17 cellular contexts compared by ENCODE assay signal in genomic region chr3:125104639-125105038, GRCh38. TPM values are rescaled to one million over a fixed set of nuclear protein-coding genes. Genes with fewer than 3 reads are reported as not detected.
DNase-seq lines count a peak whose midpoint lies in the region; ATAC-seq, FAIRE-seq and TF ChIP-seq lines count a peak whose summit lies in the region.
"Had no signal": no experiment of that assay in that cellular context is flagged by ENCODE, and none has a peak within 500 bp of the region (broad histone marks: within the 10 kb centered on the region; RNA-seq: fewer than 3 reads in every experiment).

No MANE protein-coding gene starts in this region.

- H3K36me3 Mint-ChIP-seq in stimulated activated naive B cell treated with anti-CD40 and anti-IgM and Interleukin-4, amounts not matched to agents 10 μg/mL and 1 μg/mL and 100 μg/mL, for 72 hours = peaks cover 8 to 11% of the 10 kb centered on the region in 2 donors

- peaks cover 7 to 20% of the 10 kb centered on the region in 2 donors for H3K27me3 Mint-ChIP-seq in stimulated activated naive B cell treated with anti-CD40 and anti-IgM and Interleukin-4, amounts not matched to agents 10 μg/mL and 1 μg/mL and 100 μg/mL, for 72 hours

- no peaks in the 10 kb centered on the region for H3K79me2 ChIP-seq in H1 (ENCODE audit: control insufficient read depth in 1 of 2, insufficient read depth in 2 of 2, low read length in 2 of 2)

- H2AK5ac ChIP-seq in H1 (ENCODE audit: low read depth, low read length) = no peak overlapping the region

- H3K4me3 ChIP-seq in GM12875 (ENCODE audit: low read depth, low read length) (peak overlapping the region; percentile 16), H1 (ENCODE audit: extremely low read depth in 1 of 4, insufficient read depth in 2 of 4, low read depth in 3 of 4, low read length in 4 of 4) (no peak overlapping the region)

- H2AFZ ChIP-seq in H1 (ENCODE audit: low read length) = no peak overlapping the region

- H2BK12ac ChIP-seq in H1 (ENCODE audit: low read depth, low read length) = no peak overlapping the region

- no peak overlapping the region for H2BK15ac ChIP-seq in H1 (ENCODE audit: low read length)

- H3K27me3 ChIP-seq in H1 (replicated peaks in 1 of 4; ENCODE audit: control insufficient read depth in 3 of 4, extremely low read depth in 1 of 4, insufficient read depth in 3 of 4, low read length in 3 of 4) = no peaks in the 10 kb centered on the region
- H3K27me3 ChIP-seq: BE2C had no signal

- H3K4ac ChIP-seq in H1 (replicated peaks; ENCODE audit: insufficient read length, low read depth, low read length) = peak overlapping the region; percentile 49

- H4K91ac ChIP-seq in H1 (replicated peaks; ENCODE audit: insufficient read length, low read length) = no peak overlapping the region

- no peak overlapping the region for H3K56ac ChIP-seq in H1 (replicated peaks; ENCODE audit: insufficient read length, low read depth, low read length)

- H4K5ac ChIP-seq in H1 (ENCODE audit: insufficient read length, low read depth, low read length) = no peak overlapping the region

- FAIRE-seq in H1 (lab: Jason Lieb, UNC) = no peak
- FAIRE-seq: H54, HepG2 had no signal

- peak; percentile 42 for DNase-seq in LHCN-M2 (ENCODE audit: low read depth)
- no peak for DNase-seq in H1 (ENCODE audit: low read depth in 1 of 2, low spot score in 2 of 2)
- no peak for DNase-seq in stimulated activated naive B cell treated with anti-CD40 and anti-IgM and Interleukin-4, amounts not matched to agents 10 μg/mL and 1 μg/mL and 100 μg/mL, for 72 hours
- DNase-seq in omental fat pad (ENCODE audit: low spot score) = no peak
- DNase-seq in superior temporal gyrus (ENCODE audit: extremely low spot score) = no peak
- DNase-seq in DMS79 (lab: John Stamatoyannopoulos, UW) = no peak
- DNase-seq: BE2C; CD8-positive, alpha-beta memory T cell; MV-4-11; NCI-H1417 treated with DMSO at 0.1 percent for 48 hours; NCI-H2029 treated with DMSO at 0.1 percent for 48 hours; NCI-H2227 treated with DMSO at 0.1 percent for 48 hours; NCI-H526; RPMI8226 had no signal

- WGBS in H1 (ENCODE audit: extremely low coverage in 1 of 2, insufficient coverage in 1 of 2, insufficient read length in 1 of 2, insufficient replicate concordance in 2 of 2, low coverage in 1 of 2, low lambda C conversion rate in 2 of 2, missing lambda C conversion rate in 1 of 2), 2 experiments = 87% methylated on average over 1 of the region's 1 CpG; no CpG with 5 or more reads in 1 of the 2 experiments

- H3K23ac ChIP-seq in H1 (ENCODE audit: insufficient read length) = no peak overlapping the region

- H3K4me2 ChIP-seq in H1 (ENCODE audit: insufficient read depth in 1 of 2, low read depth in 2 of 2, low read length in 2 of 2) = no peak overlapping the region

- H3K23me2 ChIP-seq in H1 (ENCODE audit: low read depth, low read length) = no peaks in the 10 kb centered on the region

- POLR2A ChIA-PET in H1 (lab: Charles Lee; ENCODE audit: partially characterized antibody) = no interaction called here

- H3K9me3 Mint-ChIP-seq in stimulated activated naive B cell treated with anti-CD40 and anti-IgM and Interleukin-4, amounts not matched to agents 10 μg/mL and 1 μg/mL and 100 μg/mL, for 72 hours = peaks cover 6 to 11% of the 10 kb centered on the region in 2 donors

- no peaks in the 10 kb centered on the region for H3K9me3 ChIP-seq in H1 (ENCODE audit: insufficient read depth in 2 of 2, low read depth in 1 of 2, low read length in 1 of 2)
- H3K9me3 ChIP-seq: BE2C had no signal

- H3K36me3 ChIP-seq in H1 (ENCODE audit: control insufficient read depth in 2 of 4, insufficient read depth in 4 of 4, low read length in 3 of 4) = no peaks in the 10 kb centered on the region; a peak in 2 of 8 replicates
- H3K36me3 ChIP-seq: BE2C had no signal

- H4K8ac ChIP-seq in H1 (ENCODE audit: extremely low read depth, insufficient read depth, low read length) = no peak overlapping the region

- H3K4me1 Mint-ChIP-seq in stimulated activated naive B cell treated with anti-CD40 and anti-IgM and Interleukin-4, amounts not matched to agents 10 μg/mL and 1 μg/mL and 100 μg/mL, for 72 hours = peaks cover 28 to 38% of the 10 kb centered on the region in 2 donors

- no peak for TF ChIP-seq CTCF in GM12875 (IDR thresholded peaks at IDR 0.05; ENCODE audit: borderline replicate concordance, insufficient read depth, low read depth, low read length)
- no peak for TF ChIP-seq CTCF in H1 (IDR thresholded peaks at IDR 0.05; ENCODE audit: control extremely low read depth in 1 of 3, insufficient read depth in 1 of 3, low read depth in 1 of 3, low read length in 3 of 3)
- no peak for TF ChIP-seq CTCF in omental fat pad (IDR thresholded peaks at IDR 0.05)

- no peak overlapping the region for H3K14ac ChIP-seq in H1 (ENCODE audit: insufficient read length)

- CTCF ChIA-PET in H1 (lab: Charles Lee; ENCODE audit: partially characterized antibody) = interaction anchor here (1.0 kb wide), 1 partner anchor 8 kb away, joined by 3 read pairs; no protein-coding TSS in a partner anchor

- no peaks in the 10 kb centered on the region for H3K79me1 ChIP-seq in H1 (ENCODE audit: low read depth, low read length)

- peak overlapping the region; percentile 9 for H3K27ac Mint-ChIP-seq in stimulated activated naive B cell treated with anti-CD40 and anti-IgM and Interleukin-4, amounts not matched to agents 10 μg/mL and 1 μg/mL and 100 μg/mL, for 72 hours

- H3K27ac ChIP-seq in H1 (ENCODE audit: low read depth, low read length) = no peak overlapping the region

- no peak overlapping the region for H2BK120ac ChIP-seq in H1 (replicated peaks; ENCODE audit: low read depth, low read length)

- no peak overlapping the region for H3K4me3 Mint-ChIP-seq in stimulated activated naive B cell treated with anti-CD40 and anti-IgM and Interleukin-4, amounts not matched to agents 10 μg/mL and 1 μg/mL and 100 μg/mL, for 72 hours
- H3K4me3 Mint-ChIP-seq: CD8-positive, alpha-beta memory T cell had no signal

- H2BK20ac ChIP-seq in H1 (ENCODE audit: low read length) = no peak overlapping the region

- no peak overlapping the region for H2BK5ac ChIP-seq in H1 (ENCODE audit: low read depth, low read length)

- H4K20me1 ChIP-seq in H1 (replicated peaks in 1 of 2; ENCODE audit: control insufficient read depth in 1 of 2, insufficient read depth in 2 of 2, low read length in 2 of 2) = no peaks in the 10 kb centered on the region

- H3K4me1 ChIP-seq in H1 (replicated peaks in 1 of 4; ENCODE audit: control insufficient read depth in 3 of 4, insufficient read depth in 4 of 4, low read length in 3 of 4) = peaks cover 0 to 6% (median 0%) of the 10 kb centered on the region in 4 experiments; a peak in 1 of 7 replicates
- H3K4me1 ChIP-seq: BE2C had no signal

- TF ChIP-seq EP300 in H1 (IDR thresholded peaks at IDR 0.05; ENCODE audit: borderline replicate concordance in 1 of 2, low read depth in 2 of 2, low read length in 2 of 2) = no peak

- no peak for TF ChIP-seq POLR2A in H1 (IDR thresholded peaks at IDR 0.05; ENCODE audit: control extremely low read depth in 1 of 2, low read depth in 2 of 2, low read length in 2 of 2)

- no peak for ATAC-seq in stimulated activated naive B cell treated with anti-CD40 and anti-IgM and Interleukin-4, amounts not matched to agents 10 μg/mL and 1 μg/mL and 100 μg/mL, for 72 hours (replicated peaks)
- no peak for ATAC-seq in omental fat pad (ENCODE audit: low FRiP score)
- ATAC-seq: HepG2 had no signal

- H3K9ac ChIP-seq in H1 (replicated peaks in 1 of 4; ENCODE audit: extremely low read depth in 1 of 4, low read depth in 3 of 4, low read length in 3 of 4) = no peak overlapping the region

- no peak overlapping the region for H3K18ac ChIP-seq in H1 (ENCODE audit: extremely low read depth, low read length)

- TF ChIP-seq RAD21 in H1 (IDR thresholded peaks at IDR 0.05 in 1 of 2, conservative IDR thresholded peaks at IDR 0.05 in 1 of 2; ENCODE audit: low read depth in 2 of 2, low read length in 2 of 2) = no peak

TF ChIP-seq in H1, 55 proteins besides CTCF, POLR2A, EP300 and RAD21:
- no peak for TF ChIP-seq CTBP2 (IDR thresholded peaks at IDR 0.05; ENCODE audit: borderline replicate concordance, insufficient read depth, insufficient read length, low read length)
- TF ChIP-seq ZNF274 (IDR thresholded peaks at IDR 0.05; ENCODE audit: borderline replicate concordance, extremely low read depth, low read length) = no peak
- no peak for TF ChIP-seq RXRA (IDR thresholded peaks at IDR 0.05; ENCODE audit: insufficient read depth, low read depth, low read length)
- no peak for TF ChIP-seq EGR1 (IDR thresholded peaks at IDR 0.05; ENCODE audit: borderline replicate concordance, low read depth, low read length)
- no peak for TF ChIP-seq SRF (IDR thresholded peaks at IDR 0.05; ENCODE audit: low read depth, low read length)
- TF ChIP-seq SAP30 (IDR thresholded peaks at IDR 0.05; ENCODE audit: insufficient read depth, insufficient replicate concordance, low read length) = no peak
- TF ChIP-seq PHF8 (conservative IDR thresholded peaks at IDR 0.05; ENCODE audit: low read depth, low read length) = no peak
- TF ChIP-seq BACH1 (IDR thresholded peaks at IDR 0.05; ENCODE audit: low read length) = no peak

RNA-seq across cellular contexts. Expression of gene HEG1, which starts 48.8 kb away (rescaled TPM):
- 19.9 and 28.0 TPM in 2 replicates for total RNA-seq in LHCN-M2 (2014; rRNA removed)
- 29.3 TPM for polyA plus RNA-seq in LHCN-M2 (2012)
- 9.7 and 13.1 TPM in 2 replicates for total RNA-seq in H1 (2021; fragmentation: NEBNext Ultra II Directional; extraction: Animal tissue kit (Norgen Biotek cat#: 25700))
- polyA plus RNA-seq in H1 (2011; rRNA removed) = 5.0 and 5.3 TPM in 2 replicates
- polyA plus RNA-seq in H1 (2011; cell fraction: cytosol; rRNA removed) = 3.2 TPM
- polyA plus RNA-seq in H1 (2011; cell fraction: nucleus; rRNA removed) = 5.4 TPM
- 4.5 to 6.0 TPM (median 5.0 TPM) in 4 replicates for polyA plus RNA-seq in H1 (2012, experiment 1 of 2)
- 0.62 TPM for polyA plus RNA-seq in H1 (2012, experiment 2 of 2)
- 5.1 TPM for polyA plus RNA-seq in H1 (2013, experiment 1 of 2)
- polyA plus RNA-seq in H1 (2013, experiment 2 of 2) = 5.3 TPM
- polyA minus RNA-seq in H1 (2011; rRNA and poly(A)+ RNA removed) = 9.4 and 11.0 TPM in 2 replicates
- polyA minus RNA-seq in H1 (2011; cell fraction: cytosol; rRNA and poly(A)+ RNA removed) = 8.3 TPM
- 8.0 TPM for polyA minus RNA-seq in H1 (2011; cell fraction: nucleus; rRNA and poly(A)+ RNA removed)
- total RNA-seq in omental fat pad = 100 to 1,000 TPM in 3 of 4 donors, 10 to 100 TPM in 1; 95.2 to 238 (median 147) TPM
